Comparison of ENCODE assay signal across 8 cellular contexts in genomic region chr2:88831792-88832248, GRCh38.
DNase-seq lines count a peak whose midpoint lies in the region; ATAC-seq, FAIRE-seq and TF ChIP-seq lines count a peak whose summit lies in the region.

No MANE protein-coding gene starts in this region.

- no peak overlapping the region for H3K9ac ChIP-seq in keratinocyte (ENCODE audit: control insufficient read depth, extremely low read depth, insufficient read depth, low read length)

- H4K20me1 ChIP-seq in keratinocyte (ENCODE audit: control insufficient read depth, extremely low read depth, insufficient read depth, low read length), result no peaks in the 10 kb centered on the region

- no peaks in the 10 kb centered on the region for H3K79me2 ChIP-seq in keratinocyte (ENCODE audit: control insufficient read depth, insufficient read depth, low read length)

- no peak overlapping the region for H2AFZ ChIP-seq in keratinocyte (ENCODE audit: control insufficient read depth, low read length)

- no peaks in the 10 kb centered on the region for H3K4me1 Mint-ChIP-seq in CD4-positive, CD25-positive, alpha-beta regulatory T cell
- H3K4me1 Mint-ChIP-seq in activated naive CD4-positive, alpha-beta T cell treated with anti-CD3 and anti-CD28 coated beads for 36 hours (ENCODE audit: low read depth), result no peaks in the 10 kb centered on the region

- FAIRE-seq in keratinocyte (lab: Jason Lieb, UNC), result no peak

- no peak overlapping the region for H3K4me3 Mint-ChIP-seq in CD4-positive, CD25-positive, alpha-beta regulatory T cell
- no peak overlapping the region for H3K4me3 Mint-ChIP-seq in activated naive CD4-positive, alpha-beta T cell treated with anti-CD3 and anti-CD28 coated beads for 36 hours

- dilution Hi-C loops in keratinocyte (cut with MboI; ENCODE audit: extremely low pct_ligation_motif_present, low sequenced_read_pairs), result no loop called here

- no peak overlapping the region for H3K27ac Mint-ChIP-seq in CD4-positive, CD25-positive, alpha-beta regulatory T cell
- H3K27ac Mint-ChIP-seq in activated naive CD4-positive, alpha-beta T cell treated with anti-CD3 and anti-CD28 coated beads for 36 hours, result no peak overlapping the region

- TF ChIP-seq CTCF in keratinocyte (optimal IDR thresholded peaks at IDR 0.05 in 1 of 3, IDR thresholded peaks at IDR 0.05 in 1 of 3, conservative IDR thresholded peaks at IDR 0.05 in 1 of 3; ENCODE audit: extremely low read depth in 1 of 3, insufficient read depth in 2 of 3, low read length in 3 of 3), result peak; percentile 59 to 81 (median 76)

- H3K36me3 Mint-ChIP-seq in CD4-positive, CD25-positive, alpha-beta regulatory T cell, result no peaks in the 10 kb centered on the region
- no peaks in the 10 kb centered on the region for H3K36me3 Mint-ChIP-seq in activated naive CD4-positive, alpha-beta T cell treated with anti-CD3 and anti-CD28 coated beads for 36 hours (ENCODE audit: low read depth)

- no peak overlapping the region for H3K4me2 ChIP-seq in keratinocyte (ENCODE audit: control insufficient read depth, extremely low read depth, insufficient read depth, low read depth, low read length)

- no peaks in the 10 kb centered on the region for H3K36me3 ChIP-seq in CD4-positive, CD25-positive, alpha-beta regulatory T cell (ENCODE audit: control insufficient read depth, insufficient read depth, low read length)
- H3K36me3 ChIP-seq in keratinocyte (ENCODE audit: control insufficient read depth in 2 of 2, extremely low read depth in 1 of 2, insufficient read depth in 2 of 2, low read length in 2 of 2), result no peaks in the 10 kb centered on the region

- intact Hi-C loops in activated naive CD4-positive, alpha-beta T cell treated with anti-CD3 and anti-CD28 coated beads for 36 hours (cut with micrococcal nuclease), result loop anchor here (1.0 to 5.0 kb wide), 4 partner anchors 35 to 92 kb away; no protein-coding TSS in a partner anchor

- H3K27me3 Mint-ChIP-seq in CD4-positive, CD25-positive, alpha-beta regulatory T cell, result peaks cover 8% of the 10 kb centered on the region
- H3K27me3 Mint-ChIP-seq in activated naive CD4-positive, alpha-beta T cell treated with anti-CD3 and anti-CD28 coated beads for 36 hours (ENCODE audit: low read depth), result peaks cover 2% of the 10 kb centered on the region

- peak; percentile 30 to 39 for ATAC-seq in CD4-positive, CD25-positive, alpha-beta regulatory T cell (ENCODE audit: low read depth in 2 of 2)
- ATAC-seq in GM18870 (IDR thresholded peaks at IDR 0.05; ENCODE audit: unreplicated experiment) (peak; percentile 87), HG02943 (IDR thresholded peaks at IDR 0.05; ENCODE audit: low read depth, unreplicated experiment) (peak; percentile 83)
- peak; percentile 63 for ATAC-seq in stimulated activated naive CD8-positive, alpha-beta T cell treated with anti-CD3 and anti-CD28 coated beads, Interleukin-15, Interleukin-2, amounts not matched to agents 100 U/mL and 50 U/mL, for 24 hours

- DNase-seq in CD4-positive, CD25-positive, alpha-beta regulatory T cell, result peak in 1 of 3 donors; percentile 58
- DNase-seq in NCI-H748 (lab: John Stamatoyannopoulos, UW; ENCODE audit: unreplicated experiment) (peak; percentile 34), keratinocyte (ENCODE audit: low read depth, low spot score) (no peak), NCI-H774 (lab: John Stamatoyannopoulos, UW) (no peak)
- DNase-seq in activated naive CD4-positive, alpha-beta T cell treated with anti-CD3 and anti-CD28 coated beads for 36 hours, result peak; percentile 74
- peak; percentile 70 for DNase-seq in stimulated activated naive CD8-positive, alpha-beta T cell treated with anti-CD3 and anti-CD28 coated beads, Interleukin-15, Interleukin-2, amounts not matched to agents 100 U/mL and 50 U/mL, for 24 hours

- H3K27ac ChIP-seq in CD4-positive, CD25-positive, alpha-beta regulatory T cell (ENCODE audit: insufficient read depth, low read length, poor library complexity, severe bottlenecking), result no peak overlapping the region
- no peak overlapping the region for H3K27ac ChIP-seq in keratinocyte (ENCODE audit: control insufficient read depth, insufficient read depth, low read length)

- H3K27me3 ChIP-seq in CD4-positive, CD25-positive, alpha-beta regulatory T cell (ENCODE audit: control insufficient read depth, insufficient read depth, low read length), result no peaks in the 10 kb centered on the region
- H3K27me3 ChIP-seq in keratinocyte (ENCODE audit: control insufficient read depth, extremely low read depth, insufficient read depth, low read length), result no peaks in the 10 kb centered on the region

- CTCF ChIA-PET in activated naive CD4-positive, alpha-beta T cell treated with anti-CD3 and anti-CD28 coated beads for 36 hours (lab: Charles Lee), result interaction anchor here (0.7 to 2.7 kb wide), 14 partner anchors 9 to 95 kb away, joined by 3 to 13 read pairs (median 5); no protein-coding TSS in a partner anchor

- no peaks in the 10 kb centered on the region for H3K9me3 ChIP-seq in CD4-positive, CD25-positive, alpha-beta regulatory T cell (ENCODE audit: control insufficient read depth in 2 of 2, low read length in 2 of 2)
- H3K9me3 ChIP-seq in keratinocyte (ENCODE audit: control insufficient read depth, low read depth, low read length), result no peaks in the 10 kb centered on the region

- no peaks in the 10 kb centered on the region for H3K9me1 ChIP-seq in keratinocyte (ENCODE audit: control insufficient read depth, extremely low read depth, insufficient read depth, low read length)

- H3K9me3 Mint-ChIP-seq in CD4-positive, CD25-positive, alpha-beta regulatory T cell, result peaks cover 0 to 1% (median 0%) of the 10 kb centered on the region in 7 donors
- no peaks in the 10 kb centered on the region for H3K9me3 Mint-ChIP-seq in activated naive CD4-positive, alpha-beta T cell treated with anti-CD3 and anti-CD28 coated beads for 36 hours

- no peak overlapping the region for H3K4me3 ChIP-seq in CD4-positive, CD25-positive, alpha-beta regulatory T cell (ENCODE audit: low read depth, low read length)
- H3K4me3 ChIP-seq in keratinocyte (ENCODE audit: control insufficient read depth in 2 of 3, extremely low read depth in 1 of 3, insufficient read depth in 2 of 3, low read depth in 1 of 3, low read length in 3 of 3), result no peak overlapping the region

- H3K4me1 ChIP-seq in CD4-positive, CD25-positive, alpha-beta regulatory T cell (ENCODE audit: control insufficient read depth, insufficient read depth, low read length, poor library complexity, severe bottlenecking), result no peaks in the 10 kb centered on the region
- H3K4me1 ChIP-seq in keratinocyte (ENCODE audit: control insufficient read depth, extremely low read depth, insufficient read depth, low read length), result no peaks in the 10 kb centered on the region

Comparison
In these comparisons a context has a peak if more than half of its experiments do, and no peak if none do; other contexts are left out.
1. ATAC-seq: peak in every context shown above with its lines; median percentile 87 in GM18870; 83 in HG02943; 63 in stimulated activated naive CD8-positive, alpha-beta T cell treated with anti-CD3 and anti-CD28 coated beads, Interleukin-15, Interleukin-2, amounts not matched to agents 100 U/mL and 50 U/mL, for 24 hours; 34 in CD4-positive, CD25-positive, alpha-beta regulatory T cell.
2. DNase-seq: peak in NCI-H748 (single experiment), activated naive CD4-positive, alpha-beta T cell treated with anti-CD3 and anti-CD28 coated beads for 36 hours (single experiment) and stimulated activated naive CD8-positive, alpha-beta T cell treated with anti-CD3 and anti-CD28 coated beads, Interleukin-15, Interleukin-2, amounts not matched to agents 100 U/mL and 50 U/mL, for 24 hours (single experiment); none in keratinocyte (single experiment) and NCI-H774 (single experiment).